In the genomic region with DNA sequence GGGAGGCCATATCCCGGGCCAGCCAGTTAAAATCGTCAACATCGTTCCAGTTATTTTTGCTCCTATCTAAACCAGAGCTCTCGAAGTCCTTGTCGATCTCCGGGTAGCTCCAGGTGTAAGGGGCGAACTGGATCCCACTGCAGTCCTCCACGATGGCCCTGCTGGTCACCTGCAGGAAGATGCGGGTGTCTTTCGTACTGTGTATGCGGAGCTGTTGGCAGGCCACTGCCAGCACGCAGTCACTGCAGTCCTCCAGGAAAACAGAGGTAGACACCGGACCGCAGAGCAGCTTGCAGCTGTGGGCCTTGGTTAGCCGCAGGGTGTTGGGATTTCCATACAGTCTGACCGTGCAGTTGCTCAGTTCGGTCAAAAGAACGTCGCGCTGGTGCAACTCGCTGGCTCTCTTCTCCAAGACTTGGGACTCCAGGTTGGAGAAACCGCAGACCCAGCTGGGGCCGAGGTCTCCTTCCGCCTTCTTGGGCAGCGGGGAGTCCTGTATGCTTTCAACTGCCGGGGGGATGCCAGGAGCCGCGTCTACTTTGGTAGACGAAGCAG, we compare ENCODE assay signal across 8 cellular contexts. TPM values are rescaled to one million over a fixed set of nuclear protein-coding genes. Genes with fewer than 3 reads are reported as not detected.
A peak's percentile ranks its signal among the peaks of the same experiment; 100 is the strongest.
DNase-seq lines count a peak whose midpoint lies in the region; ATAC-seq and TF ChIP-seq lines count a peak whose summit lies in the region.

No MANE protein-coding gene starts in this region.

- TF ChIP-seq CTCF in dorsolateral prefrontal cortex (IDR thresholded peaks at IDR 0.05 in 54 of 56, conservative IDR thresholded peaks at IDR 0.05 in 2 of 56; ENCODE audit: low read depth in 1 of 56, partially characterized antibody in 56 of 56) (no peak), thoracic aorta (IDR thresholded peaks at IDR 0.05) (no peak)

- H3K4me3 ChIP-seq in dorsolateral prefrontal cortex: peak overlapping the region; percentile 62 to 100 (median 96)
- peak overlapping the region; percentile 100 for H3K4me3 ChIP-seq in mesendoderm (ENCODE audit: low read length)
- peak overlapping the region; percentile 99 for H3K4me3 ChIP-seq in thoracic aorta

- ATAC-seq in GM21717 (IDR thresholded peaks at IDR 0.05; ENCODE audit: unreplicated experiment) (peak; percentile 8), thoracic aorta (ENCODE audit: insufficient number of reproducible peaks, low FRiP score, low read depth) (no peak), HG02588 (IDR thresholded peaks at IDR 0.05; ENCODE audit: unreplicated experiment) (no peak)

- no peak overlapping the region for H4K8ac ChIP-seq in mesendoderm (ENCODE audit: low read depth, low read length)

- peak; percentile 17 for DNase-seq in Ammon's horn (ENCODE audit: low spot score)
- DNase-seq in T-helper 1 cell: peak in 3 of 5 donors; percentile 14 to 26 (median 16)
- DNase-seq in dorsolateral prefrontal cortex: peak in 9 of 10 donors; percentile 7 to 49 (median 31)
- peak; percentile 54 for DNase-seq in mesendoderm
- no peak for DNase-seq in thoracic aorta (ENCODE audit: low spot score)
- DNase-seq in HuH-7.5 (ENCODE audit: low spot score): no peak

- no peak overlapping the region for H4K5ac ChIP-seq in mesendoderm (ENCODE audit: low read length)

- no peak overlapping the region for H2BK120ac ChIP-seq in mesendoderm (ENCODE audit: low read depth, low read length)

- peak overlapping the region; percentile 43 to 99 (median 95) for H3K27ac ChIP-seq in dorsolateral prefrontal cortex
- peak overlapping the region; percentile 14 for H3K27ac ChIP-seq in mesendoderm (ENCODE audit: low read depth, low read length)
- peak overlapping the region; percentile 90 to 97 for H3K27ac ChIP-seq in thoracic aorta

- no peak overlapping the region for H3K23ac ChIP-seq in mesendoderm (ENCODE audit: low read length)

- no peak overlapping the region for H3K4ac ChIP-seq in mesendoderm (ENCODE audit: low read depth, low read length)

- H3K27me3 ChIP-seq in dorsolateral prefrontal cortex: no peaks in the 10 kb centered on the region
- no peaks in the 10 kb centered on the region for H3K27me3 ChIP-seq in mesendoderm (ENCODE audit: insufficient read depth, low read length, poor library complexity)
- H3K27me3 ChIP-seq in thoracic aorta (replicated peaks; ENCODE audit: insufficient read depth): no peaks in the 10 kb centered on the region

- H3K4me1 ChIP-seq in mesendoderm (ENCODE audit: control insufficient read depth, low read depth, low read length) (peaks cover 2% of the 10 kb centered on the region), thoracic aorta (ENCODE audit: control insufficient read depth in 1 of 2, low read depth in 2 of 2) (peaks cover 11 to 41% of the 10 kb centered on the region in 2 donors)

- no peak overlapping the region for H2BK15ac ChIP-seq in mesendoderm (replicated peaks; ENCODE audit: low read depth)

- H3K9ac ChIP-seq in mesendoderm (ENCODE audit: low read length): peak overlapping the region; percentile 97

- no CpG with 5 or more reads among the region's 29 CpGs for WGBS in mesendoderm (ENCODE audit: extremely low coverage, insufficient coverage, low lambda C conversion rate)

- peaks cover 17% of the 10 kb centered on the region for H3K79me2 ChIP-seq in mesendoderm (ENCODE audit: control insufficient read depth, insufficient read depth, low read length)

- no peak overlapping the region for H2AK5ac ChIP-seq in mesendoderm (ENCODE audit: low read length)

- peak overlapping the region; percentile 99 for H3K56ac ChIP-seq in mesendoderm (ENCODE audit: low read length)

- H3K18ac ChIP-seq in mesendoderm (ENCODE audit: low read length): peak overlapping the region; percentile 23

- H3K9me3 ChIP-seq in thoracic aorta: no peaks in the 10 kb centered on the region

- H3K36me3 ChIP-seq in mesendoderm (ENCODE audit: control insufficient read depth, insufficient read depth, low read length) (no peaks in the 10 kb centered on the region), thoracic aorta (no peaks in the 10 kb centered on the region)

- no peak overlapping the region for H2BK5ac ChIP-seq in mesendoderm (ENCODE audit: low read length)

- intact Hi-C loops in dorsolateral prefrontal cortex (cut with DNase I): loop anchor here (2.0 to 10.0 kb wide), 3 partner anchors 18 to 180 kb away; a partner anchor contains a TSS

- peaks cover 9% of the 10 kb centered on the region for H3K79me1 ChIP-seq in mesendoderm (ENCODE audit: low read length)

- peak overlapping the region; percentile 95 for H3K4me2 ChIP-seq in mesendoderm (ENCODE audit: low read length)

RNA-seq across cellular contexts. Expression of a gene that starts 0.7 kb away (rescaled TPM):
- 10 to 100 TPM; 12.9 to 35.3 (median 26.6) TPM for total RNA-seq in dorsolateral prefrontal cortex
- polyA plus RNA-seq in mesendoderm (2013, experiment 1 of 2): 23.2 TPM
- 22.7 TPM for polyA plus RNA-seq in mesendoderm (2013, experiment 2 of 2)
- 10 to 100 TPM; 26.4 to 33.8 TPM for total RNA-seq in thoracic aorta

RNA-seq across cellular contexts. Expression of a gene that starts 22.8 kb away (rescaled TPM):
- total RNA-seq in dorsolateral prefrontal cortex (10 to 100 TPM in 3 of 120 experiments, 1 to 10 TPM in 117; 1.0 to 12.1 (median 4.6) TPM), thoracic aorta (under 1 TPM in 1 of 2 donors, not detected in 1; 0.78 TPM)
- polyA plus RNA-seq in mesendoderm (2013, experiment 1 of 2): 0.29 TPM
- 0.35 TPM for polyA plus RNA-seq in mesendoderm (2013, experiment 2 of 2)

RNA-seq across cellular contexts. Expression of a gene that starts 36.7 kb away (rescaled TPM):
- total RNA-seq in dorsolateral prefrontal cortex: 10 to 100 TPM; 23.2 to 39.9 (median 31.0) TPM
- 7.6 TPM for polyA plus RNA-seq in mesendoderm (2013, experiment 1 of 2)
- 7.4 TPM for polyA plus RNA-seq in mesendoderm (2013, experiment 2 of 2)
- total RNA-seq in thoracic aorta: 10 to 100 TPM; 16.5 to 18.8 TPM

Comparison
In these comparisons a context has a peak if more than half of its experiments do, and no peak if none do; other contexts are left out.
1. DNase-seq: peak in Ammon's horn (single experiment), T-helper 1 cell (3 of 5), dorsolateral prefrontal cortex (9 of 10) and mesendoderm (single experiment); none in thoracic aorta (single experiment) and HuH-7.5 (single experiment).
2. H3K27ac ChIP-seq: peak in every context shown above with its lines; median percentile 95 in dorsolateral prefrontal cortex; 94 in thoracic aorta; 14 in mesendoderm.
3. Peak in every context shown above with its lines, with median percentiles within 50 percentile points of each other: H3K4me3 ChIP-seq.